ENCODE assay signal across 8 cellular contexts in the genomic region with DNA sequence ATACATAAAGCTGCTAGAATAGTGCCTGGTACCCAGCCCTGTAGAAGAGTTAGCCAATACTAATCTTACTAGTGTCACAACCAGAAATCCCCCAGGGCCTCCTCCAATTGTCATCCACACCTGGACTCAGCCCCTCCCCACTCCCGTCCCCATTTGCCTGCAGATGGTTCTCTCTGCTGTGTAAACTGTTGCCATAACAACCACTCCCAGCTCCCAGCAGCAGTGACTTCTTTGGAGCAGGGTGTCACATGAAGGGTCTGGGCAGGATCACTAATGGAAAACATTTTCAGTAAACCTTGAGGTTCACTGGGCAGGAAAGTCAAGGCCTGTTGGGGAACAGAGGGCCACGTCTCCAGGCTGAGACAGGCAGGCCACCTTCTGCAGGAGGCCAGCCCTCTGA.
DNase-seq lines count a peak whose midpoint lies in the region; ATAC-seq lines count a peak whose summit lies in the region.

No MANE protein-coding gene starts in this region.

- DNase-seq in COR-L47 (lab: John Stamatoyannopoulos, UW) (peak; percentile 96), NCI-H187 treated with DMSO at 0.1 percent for 48 hours (lab: John Stamatoyannopoulos, UW) (peak; percentile 89), astrocyte of the hippocampus (ENCODE audit: low read depth, low spot score) (peak; percentile 53)

- H3K27ac ChIP-seq in mucosa of rectum (ENCODE audit: low read depth in 2 of 2, low read length in 2 of 2): peak overlapping the region; percentile 63 to 71

- ATAC-seq in GM18909 (IDR thresholded peaks at IDR 0.05; ENCODE audit: poor library complexity, unreplicated experiment): no peak
- ATAC-seq in GM21576 (IDR thresholded peaks at IDR 0.05; ENCODE audit: unreplicated experiment): no peak
- ATAC-seq in GM21528 (IDR thresholded peaks at IDR 0.05; ENCODE audit: low FRiP score, unreplicated experiment): no peak
- no peak for ATAC-seq in stimulated activated memory B cell treated with anti-CD40 and anti-IgM and Interleukin-4, amounts not matched to agents 10 μg/mL and 1 μg/mL and 100 μg/mL, for 72 hours

- H3K4me1 ChIP-seq in mucosa of rectum (ENCODE audit: control insufficient read depth in 2 of 2, insufficient read depth in 2 of 2, low read length in 2 of 2): peaks cover 12 to 14% of the 10 kb centered on the region in 2 donors

- peak overlapping the region in 1 of 2 donors; percentile 26 for H3K9ac ChIP-seq in mucosa of rectum (ENCODE audit: low read depth in 1 of 2, low read length in 2 of 2)

- H3K27ac Mint-ChIP-seq in stimulated activated memory B cell treated with anti-CD40 and anti-IgM and Interleukin-4, amounts not matched to agents 10 μg/mL and 1 μg/mL and 100 μg/mL, for 72 hours: no peak overlapping the region

- H3K36me3 ChIP-seq in mucosa of rectum (ENCODE audit: control insufficient read depth in 2 of 2, insufficient read depth in 2 of 2, low read length in 2 of 2): no peaks in the 10 kb centered on the region

- peaks cover 9% of the 10 kb centered on the region for H3K27me3 Mint-ChIP-seq in stimulated activated memory B cell treated with anti-CD40 and anti-IgM and Interleukin-4, amounts not matched to agents 10 μg/mL and 1 μg/mL and 100 μg/mL, for 72 hours

- H3K9me3 Mint-ChIP-seq in stimulated activated memory B cell treated with anti-CD40 and anti-IgM and Interleukin-4, amounts not matched to agents 10 μg/mL and 1 μg/mL and 100 μg/mL, for 72 hours: peaks cover 3% of the 10 kb centered on the region

- H3K4me3 ChIP-seq in mucosa of rectum (ENCODE audit: low read length in 2 of 2): no peak overlapping the region

- no peak overlapping the region for H3K4me3 Mint-ChIP-seq in stimulated activated memory B cell treated with anti-CD40 and anti-IgM and Interleukin-4, amounts not matched to agents 10 μg/mL and 1 μg/mL and 100 μg/mL, for 72 hours

- no peaks in the 10 kb centered on the region for H3K36me3 Mint-ChIP-seq in stimulated activated memory B cell treated with anti-CD40 and anti-IgM and Interleukin-4, amounts not matched to agents 10 μg/mL and 1 μg/mL and 100 μg/mL, for 72 hours

- no peaks in the 10 kb centered on the region for H3K27me3 ChIP-seq in mucosa of rectum (ENCODE audit: control insufficient read depth in 2 of 2, insufficient read depth in 2 of 2, low read length in 2 of 2)

- no peaks in the 10 kb centered on the region for H3K4me1 Mint-ChIP-seq in stimulated activated memory B cell treated with anti-CD40 and anti-IgM and Interleukin-4, amounts not matched to agents 10 μg/mL and 1 μg/mL and 100 μg/mL, for 72 hours

- H3K9me3 ChIP-seq in mucosa of rectum (ENCODE audit: control insufficient read depth in 2 of 2, low read length in 2 of 2): no peaks in the 10 kb centered on the region
